ENCODE assay signal across 27 cellular contexts in the genomic region with DNA sequence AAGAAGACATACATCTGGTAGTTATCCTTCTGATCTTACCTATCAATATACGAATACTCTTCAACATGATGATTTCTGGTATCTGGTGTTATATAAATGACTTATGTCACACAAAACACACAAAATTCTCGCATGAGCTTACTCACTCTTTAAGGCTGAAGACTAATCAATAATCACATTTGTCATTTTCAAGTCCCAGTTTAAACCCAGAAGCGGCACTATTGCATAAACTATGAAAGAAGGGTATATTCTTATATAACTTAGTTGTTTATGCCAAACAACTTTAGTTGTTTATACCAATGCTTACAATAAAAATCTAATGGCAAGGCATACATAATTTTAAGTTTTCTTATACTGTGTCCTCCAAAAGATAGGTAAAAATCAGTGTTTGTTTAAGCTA.
"Had no signal": no experiment of that assay in that cellular context is flagged by ENCODE, and none has a peak within 500 bp of the region (broad histone marks: within the 10 kb centered on the region; RNA-seq: fewer than 3 reads in every experiment).

No MANE protein-coding gene starts in this region.

- H3K9me3 ChIP-seq: neutrophil, pancreas, prostate gland, spleen, stomach, thoracic aorta, thyroid gland, tibial nerve, upper lobe of left lung, vagina had no signal

- ATAC-seq: naive thymus-derived CD8-positive, alpha-beta T cell; natural killer cell treated with Interleukin-12 subunit alpha and Interleukin-12 subunit beta and Interleukin-15 and Interleukin-18, amount 100 ng/mL, for 72 hours; pancreas; right cardiac atrium; sciatic nerve; stimulated activated effector memory CD8-positive, alpha-beta T cell treated with anti-CD3 and anti-CD28 coated beads, Interleukin-12 subunit alpha, Interleukin-12 subunit beta, amount 100 ng/mL, for 72 hours; stimulated activated naive B cell treated with anti-CD40 and anti-IgM and Interleukin-4, amounts not matched to agents 10 μg/mL and 1 μg/mL and 100 μg/mL, for 72 hours had no signal

- H3K4me1 ChIP-seq: pancreas, prostate gland, spleen, stomach, thyroid gland, tibial nerve, upper lobe of left lung, vagina had no signal

- H3K36me3 ChIP-seq: neutrophil, pancreas, prostate gland, spleen, stomach, thoracic aorta, thyroid gland, tibial nerve, upper lobe of left lung, vagina had no signal

- FAIRE-seq: pancreas, urothelium cell line had no signal

- DNase-seq: naive thymus-derived CD8-positive, alpha-beta T cell; nephron progenitor cell; nucleus accumbens; pancreas; right cardiac atrium; spleen; stimulated activated CD4-positive, alpha-beta T cell treated with anti-CD3 and anti-CD28 coated beads, Interleukin-12 subunit alpha, Interleukin-12 subunit beta, amount 100 ng/mL, for 4 hours; stimulated activated CD4-positive, alpha-beta T cell treated with anti-CD3 and anti-CD28 coated beads, Interleukin-1b, Interleukin-23, amount 100 ng/mL, for 48 hours; stimulated activated CD4-positive, alpha-beta T cell treated with anti-CD3 and anti-CD28 coated beads, Interleukin-2, amount 100 ng/mL, for 48 hours; stimulated activated CD4-positive, alpha-beta T cell treated with anti-CD3 and anti-CD28 coated beads, Interleukin-4, amount 100 ng/mL, for 24 hours; stimulated activated naive B cell treated with anti-CD40 and anti-IgM and Interleukin-4, amounts not matched to agents 10 μg/mL and 1 μg/mL and 100 μg/mL, for 72 hours; stimulated activated naive CD4-positive, alpha-beta T cell treated with Interleukin-2 at 50 U/mL for 16 hours; stomach; thyroid gland; trophoblast cell; upper lobe of left lung had no signal

- H3K4me3 ChIP-seq: pancreas, prostate gland, skin epidermis, smooth muscle cell, spleen, stomach, thoracic aorta, thyroid gland, tibial nerve, upper lobe of left lung, vagina had no signal

- H3K4me2 ChIP-seq: smooth muscle cell had no signal

- H3K27me3 ChIP-seq: neutrophil, pancreas, spleen, stomach, thyroid gland, tibial nerve, upper lobe of left lung, vagina had no signal

- H3K27ac ChIP-seq: neutrophil, pancreas, prostate gland, skin epidermis, spleen, stomach, thoracic aorta, thyroid gland, tibial nerve, upper lobe of left lung, vagina had no signal
